In the genomic region with DNA sequence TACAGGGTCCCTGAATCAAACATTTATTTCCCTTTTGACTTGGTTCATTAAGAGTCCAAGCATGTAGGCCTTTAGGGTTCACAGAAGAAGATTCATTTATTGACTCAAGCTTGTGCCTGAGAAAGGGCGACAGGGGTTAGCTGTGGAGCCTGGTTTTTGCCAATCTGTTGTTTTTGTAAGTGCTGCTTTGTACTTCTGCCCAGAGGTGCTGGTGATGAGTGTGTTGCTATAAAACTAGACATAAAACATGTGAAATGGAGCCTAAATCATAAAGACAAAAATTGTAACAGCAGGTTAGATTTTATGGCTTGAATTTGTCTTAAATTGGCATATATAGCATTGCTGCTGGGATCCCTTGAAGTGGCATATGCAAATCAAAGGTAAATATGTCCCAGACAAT, we compare ENCODE assay signal across 21 cellular contexts.
"Had no signal": no experiment of that assay in that cellular context is flagged by ENCODE, and none has a peak within 500 bp of the region (broad histone marks: within the 10 kb centered on the region; RNA-seq: fewer than 3 reads in every experiment).

No MANE protein-coding gene starts in this region.

- H3K27me3 Mint-ChIP-seq: dendritic cell treated with granulocyte-macrophage colony-stimulating factor and Interleukin-4, amounts not matched to agents 40 ng/mL and 50 ng/mL, for 4 days; effector memory CD8-positive, alpha-beta T cell had no signal

- H3K4me3 Mint-ChIP-seq: dendritic cell treated with granulocyte-macrophage colony-stimulating factor and Interleukin-4, amounts not matched to agents 40 ng/mL and 50 ng/mL, for 4 days; effector memory CD8-positive, alpha-beta T cell; endodermal cell had no signal

- H3K4me1 Mint-ChIP-seq: endodermal cell had no signal

- H3K9me3 Mint-ChIP-seq: dendritic cell treated with granulocyte-macrophage colony-stimulating factor and Interleukin-4, amounts not matched to agents 40 ng/mL and 50 ng/mL, for 4 days; endodermal cell had no signal

- ATAC-seq: effector memory CD8-positive, alpha-beta T cell; esophagus mucosa; foreskin keratinocyte; gastrocnemius medialis; gastroesophageal sphincter; heart left ventricle had no signal

- DNase-seq: colonic mucosa; cortex of kidney; dermis blood vessel endothelial cell; dorsolateral prefrontal cortex; effector CD4-positive, alpha-beta T cell; effector CD8-positive, alpha-beta T cell; effector memory CD4-positive, alpha-beta T cell; effector memory CD8-positive, alpha-beta T cell; endodermal cell; erythroblast; esophagus squamous epithelium; foreskin keratinocyte; foreskin melanocyte; gastrocnemius medialis; glutamatergic neuron; head of caudate nucleus; heart left ventricle; heart right ventricle had no signal

- H3K27ac Mint-ChIP-seq: dendritic cell treated with granulocyte-macrophage colony-stimulating factor and Interleukin-4, amounts not matched to agents 40 ng/mL and 50 ng/mL, for 4 days; effector memory CD8-positive, alpha-beta T cell; endodermal cell had no signal
